Comparison of ENCODE assay signal across 19 cellular contexts in genomic region chr18:59432796-59433195, GRCh38.
DNase-seq lines count a peak whose midpoint lies in the region; TF ChIP-seq lines count a peak whose summit lies in the region.
"Had no signal": no experiment of that assay in that cellular context is flagged by ENCODE, and none has a peak within 500 bp of the region (broad histone marks: within the 10 kb centered on the region; RNA-seq: fewer than 3 reads in every experiment).

No MANE protein-coding gene starts in this region.

- H3K27ac ChIP-seq in Karpas-422 (ENCODE audit: low read length) = no peak overlapping the region
- H3K27ac ChIP-seq in dorsolateral prefrontal cortex = no peak overlapping the region
- H3K27ac ChIP-seq: SK-N-MC had no signal

- DNase-seq in AG20443 (ENCODE audit: low spot score) (peak; percentile 55), HFF-Myc (ENCODE audit: extremely low read depth, low read depth) (peak; percentile 39), fibroblast of gingiva (ENCODE audit: low read depth) (peak; percentile 44), Karpas-422 (no peak), UCSD-AML1 (lab: John Stamatoyannopoulos, UW; ENCODE audit: unreplicated experiment) (no peak), pons (ENCODE audit: low spot score) (no peak), dorsolateral prefrontal cortex (no peak)
- DNase-seq: DND-41, HCEC 1CT, KG1, NCI-H1105, NCI-H146, NCI-H2081, NCI-H446 treated with DMSO at 0.1 percent for 48 hours, NCI-H526 treated with DMSO at 0.1 percent for 48 hours, SHP77, SW 1271 had no signal

- H3K79me2 ChIP-seq in Karpas-422 (ENCODE audit: low read length) = no peaks in the 10 kb centered on the region

- H3K4me2 ChIP-seq in Karpas-422 (ENCODE audit: low read depth, low read length, poor library complexity, severe bottlenecking) = no peak overlapping the region
- H3K4me2 ChIP-seq: GM23338 had no signal

- no peak overlapping the region for H3K4me3 ChIP-seq in HFF-Myc (replicated peaks; ENCODE audit: low read depth, low read length)
- no peak overlapping the region for H3K4me3 ChIP-seq in Karpas-422 (ENCODE audit: low read length)
- H3K4me3 ChIP-seq in dorsolateral prefrontal cortex = no peak overlapping the region
- H3K4me3 ChIP-seq: GM23338, SK-N-MC had no signal

- H2AFZ ChIP-seq in Karpas-422 (ENCODE audit: low read length) = no peak overlapping the region
- H2AFZ ChIP-seq: GM23338 had no signal

- intact Hi-C loops in dorsolateral prefrontal cortex (cut with DNase I) = no loop called here

- TF ChIP-seq CTCF in HFF-Myc (IDR thresholded peaks at IDR 0.05; ENCODE audit: low read depth, low read length, missing control alignments) (no peak), dorsolateral prefrontal cortex (IDR thresholded peaks at IDR 0.05 in 54 of 56, conservative IDR thresholded peaks at IDR 0.05 in 2 of 56; ENCODE audit: low read depth in 1 of 56, partially characterized antibody in 56 of 56) (no peak)

- H3K9me3 ChIP-seq in Karpas-422 (ENCODE audit: low read length) = no peaks in the 10 kb centered on the region

- H3K27me3 ChIP-seq in Karpas-422 (ENCODE audit: low read length) (no peaks in the 10 kb centered on the region), dorsolateral prefrontal cortex (peaks cover 0 to 5% (median 0%) of the 10 kb centered on the region in 45 donors)

- H3K9ac ChIP-seq in Karpas-422 (ENCODE audit: low read length) = no peak overlapping the region

- H3K9me2 ChIP-seq in Karpas-422 (replicated peaks; ENCODE audit: insufficient read depth, low read length) = no peaks in the 10 kb centered on the region

- H4K20me1 ChIP-seq in Karpas-422 (ENCODE audit: insufficient read depth, low read depth, low read length) = no peaks in the 10 kb centered on the region

- H3K4me1 ChIP-seq in Karpas-422 (ENCODE audit: low read length) = no peaks in the 10 kb centered on the region

- H3K36me3 ChIP-seq in Karpas-422 (ENCODE audit: insufficient read depth, low read length) = no peaks in the 10 kb centered on the region

Comparison
In these comparisons a context has a peak if more than half of its experiments do, and no peak if none do; other contexts are left out.
1. DNase-seq: peak in AG20443 (single experiment), HFF-Myc (single experiment) and fibroblast of gingiva (single experiment); none in Karpas-422 (single experiment), UCSD-AML1 (single experiment), pons (single experiment) and dorsolateral prefrontal cortex (0 of 10).